In genomic region chr17:62703269-62703775, GRCh38 we compare ENCODE assay signal across 8 cellular contexts.
DNase-seq lines count a peak whose midpoint lies in the region; ATAC-seq and TF ChIP-seq lines count a peak whose summit lies in the region.

No MANE protein-coding gene starts in this region.

- H3K27me3 ChIP-seq in ACC112 (ENCODE audit: insufficient read depth, low read length): no peaks in the 10 kb centered on the region
- H3K27me3 ChIP-seq in SJCRH30: 0 out of 2 replicates have a peak, but pooled peaks cover 12% of the 10 kb centered on the region
- no peaks in the 10 kb centered on the region for H3K27me3 ChIP-seq in fibroblast of lung (ENCODE audit: control insufficient read depth, insufficient read depth, low read length)

- no peaks in the 10 kb centered on the region for H3K36me3 ChIP-seq in ACC112 (ENCODE audit: insufficient read depth, low read length)
- no peaks in the 10 kb centered on the region for H3K36me3 ChIP-seq in SJCRH30
- no peaks in the 10 kb centered on the region for H3K36me3 ChIP-seq in fibroblast of lung (ENCODE audit: control insufficient read depth, insufficient read depth, low read length)

- TF ChIP-seq CTCF in fibroblast of lung (conservative IDR thresholded peaks at IDR 0.05 in 1 of 2, IDR thresholded peaks at IDR 0.05 in 1 of 2; ENCODE audit: low read depth in 1 of 2, low read length in 2 of 2): no peak

- H3K27ac ChIP-seq in ACC112 (ENCODE audit: low read depth, low read length) (peak overlapping the region; percentile 84), SJCRH30 (no peak overlapping the region), fibroblast of lung (ENCODE audit: insufficient read depth, low read length) (peak overlapping the region; percentile 39)

- peak overlapping the region; percentile 85 for H3K4me3 ChIP-seq in ACC112 (ENCODE audit: low read depth, low read length)
- H3K4me3 ChIP-seq in SJCRH30: peak overlapping the region; percentile 65
- peak overlapping the region in 2 of 4 experiments; percentile 30 to 69 for H3K4me3 ChIP-seq in fibroblast of lung (replicated peaks in 1 of 4; ENCODE audit: control extremely low read depth in 1 of 4, insufficient read depth in 1 of 4, low read depth in 3 of 4, low read length in 4 of 4)

- DNase-seq in SJCRH30: no peak
- peak; percentile 22 to 33 for DNase-seq in fibroblast of lung (ENCODE audit: low read depth in 2 of 2)
- DNase-seq in renal cortical epithelial cell (ENCODE audit: low read depth): peak; percentile 93
- DNase-seq in occipital lobe (lab: John Stamatoyannopoulos, UW): no peak

- H2AFZ ChIP-seq in ACC112 (ENCODE audit: low read length, unreplicated experiment): peak overlapping the region; percentile 20
- peak overlapping the region; percentile 74 for H2AFZ ChIP-seq in fibroblast of lung (ENCODE audit: low read length)

- H3K4me1 ChIP-seq in ACC112 (ENCODE audit: control insufficient read depth, insufficient read depth, low read length, unreplicated experiment) (peaks cover 24% of the 10 kb centered on the region), SJCRH30 (peaks cover 9% of the 10 kb centered on the region; the same call in 1 of the 2 replicates), fibroblast of lung (ENCODE audit: control insufficient read depth, extremely low read depth, insufficient read depth, low read length) (peaks cover 9% of the 10 kb centered on the region)

- ATAC-seq in GM19452 (IDR thresholded peaks at IDR 0.05; ENCODE audit: unreplicated experiment) (peak; percentile 9), HG02678 (IDR thresholded peaks at IDR 0.05; ENCODE audit: unreplicated experiment) (no peak), HG02885 (IDR thresholded peaks at IDR 0.05; ENCODE audit: poor library complexity, unreplicated experiment) (no peak)

- H3K9ac ChIP-seq in fibroblast of lung (ENCODE audit: insufficient read depth, low read length): peak overlapping the region; percentile 77

- H3K79me2 ChIP-seq in ACC112 (ENCODE audit: control insufficient read depth, insufficient read depth, low read length, unreplicated experiment): peaks cover 10% of the 10 kb centered on the region
- H3K79me2 ChIP-seq in fibroblast of lung (ENCODE audit: control insufficient read depth, insufficient read depth, low read length): no peaks in the 10 kb centered on the region

- H4K20me1 ChIP-seq in fibroblast of lung (ENCODE audit: control insufficient read depth, extremely low read depth, insufficient read depth, low read length): no peaks in the 10 kb centered on the region

- H3K9me3 ChIP-seq in SJCRH30 (replicated peaks) (no peaks in the 10 kb centered on the region), fibroblast of lung (ENCODE audit: control insufficient read depth, insufficient read depth, low read depth, low read length) (no peaks in the 10 kb centered on the region)

- H3K4me2 ChIP-seq in fibroblast of lung (ENCODE audit: extremely low read depth, insufficient read depth, low read length): peak overlapping the region; percentile 64

Comparison
In these comparisons a context has a peak if more than half of its experiments do, and no peak if none do; other contexts are left out.
1. DNase-seq: peak in fibroblast of lung (2 of 2) and renal cortical epithelial cell (single experiment); none in SJCRH30 (0 of 2) and occipital lobe (single experiment).